Comparison of ENCODE assay signal across 13 cellular contexts in the genomic region with DNA sequence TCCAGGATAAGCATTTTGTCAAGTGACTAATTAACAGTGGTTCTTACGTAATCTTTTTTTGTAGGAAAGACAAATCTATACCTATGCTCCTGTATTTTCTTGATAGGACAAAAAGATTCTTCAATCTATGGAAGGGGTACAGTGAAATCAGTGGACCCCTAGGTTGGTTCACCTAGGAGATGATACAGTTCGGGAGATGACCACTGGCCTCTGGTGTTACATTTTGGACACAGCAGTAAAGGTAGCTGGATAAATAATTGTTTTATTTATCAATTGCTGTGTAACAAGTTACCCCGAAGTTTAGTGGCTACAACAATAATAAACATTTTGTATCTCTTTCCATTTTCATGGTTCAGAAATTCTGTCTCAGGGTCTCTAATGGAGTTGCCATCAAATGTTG.
DNase-seq lines count a peak whose midpoint lies in the region; ATAC-seq, FAIRE-seq and TF ChIP-seq lines count a peak whose summit lies in the region.
"Had no signal": no experiment of that assay in that cellular context is flagged by ENCODE, and none has a peak within 500 bp of the region (broad histone marks: within the 10 kb centered on the region; RNA-seq: fewer than 3 reads in every experiment).

No MANE protein-coding gene starts in this region.

- TF ChIP-seq RAD21 in H1 (IDR thresholded peaks at IDR 0.05 in 1 of 2, conservative IDR thresholded peaks at IDR 0.05 in 1 of 2; ENCODE audit: low read depth in 2 of 2, low read length in 2 of 2) = peak; percentile 87 to 88

- no peak overlapping the region for H3K9ac ChIP-seq in H1 (replicated peaks in 1 of 4; ENCODE audit: extremely low read depth in 1 of 4, low read depth in 3 of 4, low read length in 3 of 4)

- H3K27me3 ChIP-seq in H1 (replicated peaks in 1 of 4; ENCODE audit: control insufficient read depth in 3 of 4, extremely low read depth in 1 of 4, insufficient read depth in 3 of 4, low read length in 3 of 4) = no peaks in the 10 kb centered on the region
- H3K27me3 ChIP-seq: sigmoid colon had no signal

- no peaks in the 10 kb centered on the region for H3K4me1 Mint-ChIP-seq in nephron progenitor cell

- H3K4me1 ChIP-seq in H1 (replicated peaks in 1 of 4; ENCODE audit: control insufficient read depth in 3 of 4, insufficient read depth in 4 of 4, low read length in 3 of 4) = no peaks in the 10 kb centered on the region
- H3K4me1 ChIP-seq: sigmoid colon, SJCRH30 had no signal

- H3K4me2 ChIP-seq in H1 (ENCODE audit: insufficient read depth in 1 of 2, low read depth in 2 of 2, low read length in 2 of 2) = no peak overlapping the region

- H4K5ac ChIP-seq in H1 (ENCODE audit: insufficient read length, low read depth, low read length) = no peak overlapping the region

- no peaks in the 10 kb centered on the region for H3K36me3 Mint-ChIP-seq in nephron progenitor cell (ENCODE audit: low read depth)
- H3K36me3 Mint-ChIP-seq in activated naive CD4-positive, alpha-beta T cell treated with anti-CD3 and anti-CD28 coated beads, Interleukin-2, amount 50 U/mL, for 72 hours = peaks cover 0 to 5% of the 10 kb centered on the region in 2 donors

- no peaks in the 10 kb centered on the region for H4K20me1 ChIP-seq in H1 (replicated peaks in 1 of 2; ENCODE audit: control insufficient read depth in 1 of 2, insufficient read depth in 2 of 2, low read length in 2 of 2)

- H3K56ac ChIP-seq in H1 (replicated peaks; ENCODE audit: insufficient read length, low read depth, low read length) = no peak overlapping the region

- H4K91ac ChIP-seq in H1 (replicated peaks; ENCODE audit: insufficient read length, low read length) = no peak overlapping the region

- CTCF ChIA-PET in H1 (lab: Charles Lee; ENCODE audit: partially characterized antibody) = interaction anchor here (0.7 to 2.6 kb wide), 19 partner anchors 15 to 1240 kb away, joined by 3 to 10 read pairs (median 3); no protein-coding TSS in a partner anchor

- H2BK15ac ChIP-seq in H1 (ENCODE audit: low read length) = no peak overlapping the region

- H3K4me3 Mint-ChIP-seq in nephron progenitor cell = no peak overlapping the region

- no peak overlapping the region for H2AFZ ChIP-seq in H1 (ENCODE audit: low read length)

- no peak for FAIRE-seq in H1 (lab: Jason Lieb, UNC)
- FAIRE-seq: endometrium had no signal

- H3K4me3 ChIP-seq in H1 (ENCODE audit: extremely low read depth in 1 of 4, insufficient read depth in 2 of 4, low read depth in 3 of 4, low read length in 4 of 4) = no peak overlapping the region
- H3K4me3 ChIP-seq: sigmoid colon, SJCRH30 had no signal

- H3K4ac ChIP-seq in H1 (replicated peaks; ENCODE audit: insufficient read length, low read depth, low read length) = no peak overlapping the region

- H2BK5ac ChIP-seq in H1 (ENCODE audit: low read depth, low read length) = no peak overlapping the region

- no peaks in the 10 kb centered on the region for H3K9me3 ChIP-seq in H1 (ENCODE audit: insufficient read depth in 2 of 2, low read depth in 1 of 2, low read length in 1 of 2)
- H3K9me3 ChIP-seq: sigmoid colon, SJCRH30 had no signal

- no peak overlapping the region for H3K27ac ChIP-seq in H1 (ENCODE audit: low read depth, low read length)
- H3K27ac ChIP-seq: sigmoid colon, SJCRH30 had no signal

- H4K8ac ChIP-seq in H1 (ENCODE audit: extremely low read depth, insufficient read depth, low read length) = no peak overlapping the region

- H3K27ac Mint-ChIP-seq in nephron progenitor cell = no peak overlapping the region
- no peak overlapping the region for H3K27ac Mint-ChIP-seq in activated naive CD4-positive, alpha-beta T cell treated with anti-CD3 and anti-CD28 coated beads, Interleukin-2, amount 50 U/mL, for 72 hours

- no peak for ATAC-seq in activated naive CD4-positive, alpha-beta T cell treated with anti-CD3 and anti-CD28 coated beads, Interleukin-2, amount 50 U/mL, for 72 hours

- no peak for TF ChIP-seq POLR2A in H1 (IDR thresholded peaks at IDR 0.05; ENCODE audit: control extremely low read depth in 1 of 2, low read depth in 2 of 2, low read length in 2 of 2)

- H3K36me3 ChIP-seq in H1 (ENCODE audit: control insufficient read depth in 2 of 4, insufficient read depth in 4 of 4, low read length in 3 of 4) = no peaks in the 10 kb centered on the region
- H3K36me3 ChIP-seq: sigmoid colon, SJCRH30 had no signal

- no peaks in the 10 kb centered on the region for H3K79me2 ChIP-seq in H1 (ENCODE audit: control insufficient read depth in 1 of 2, insufficient read depth in 2 of 2, low read length in 2 of 2)

- no peaks in the 10 kb centered on the region for H3K27me3 Mint-ChIP-seq in nephron progenitor cell (ENCODE audit: low read depth, poor library complexity)

- H3K9me3 Mint-ChIP-seq in nephron progenitor cell = peaks cover 6% of the 10 kb centered on the region
- H3K9me3 Mint-ChIP-seq in activated naive CD4-positive, alpha-beta T cell treated with anti-CD3 and anti-CD28 coated beads, Interleukin-2, amount 50 U/mL, for 72 hours = peaks cover 0 to 8% of the 10 kb centered on the region in 2 donors

- H3K79me1 ChIP-seq in H1 (ENCODE audit: low read depth, low read length) = no peaks in the 10 kb centered on the region

- peak in 2 of 3 experiments; percentile 52; a peak in 3 of 4 replicates for TF ChIP-seq CTCF in H1 (IDR thresholded peaks at IDR 0.05; ENCODE audit: control extremely low read depth in 1 of 3, insufficient read depth in 1 of 3, low read depth in 1 of 3, low read length in 3 of 3)
- TF ChIP-seq CTCF in nephron progenitor cell (IDR thresholded peaks at IDR 0.05) = no peak

- DNase-seq in DMS53 treated with DMSO at 0.1 percent for 48 hours (lab: John Stamatoyannopoulos, UW; ENCODE audit: unreplicated experiment) (peak; percentile 24), NCI-H69 (lab: John Stamatoyannopoulos, UW) (peak; percentile 16), H1 (ENCODE audit: low read depth in 1 of 2, low spot score in 2 of 2) (no peak), myocyte (ENCODE audit: low read depth) (peak; percentile 12), nephron progenitor cell (no peak), amygdala (lab: John Stamatoyannopoulos, UW) (no peak)
- DNase-seq in activated naive CD4-positive, alpha-beta T cell treated with anti-CD3 and anti-CD28 coated beads, Interleukin-2, amount 50 U/mL, for 72 hours (ENCODE audit: low spot score in 2 of 2) = no peak
- no peak for DNase-seq in activated T-cell treated with anti-CD3 and anti-CD28 coated beads, Interleukin-2, amount 50 U/mL, for 1 hour
- DNase-seq: NCI-H524, sigmoid colon, SJCRH30, substantia nigra had no signal

- no peak for TF ChIP-seq EP300 in H1 (IDR thresholded peaks at IDR 0.05; ENCODE audit: borderline replicate concordance in 1 of 2, low read depth in 2 of 2, low read length in 2 of 2)

- no peaks in the 10 kb centered on the region for H3K23me2 ChIP-seq in H1 (ENCODE audit: low read depth, low read length)

- H3K23ac ChIP-seq in H1 (ENCODE audit: insufficient read length) = no peak overlapping the region

- no peak overlapping the region for H2BK20ac ChIP-seq in H1 (ENCODE audit: low read length)

- no peak overlapping the region for H3K14ac ChIP-seq in H1 (ENCODE audit: insufficient read length)

- 56% methylated on average over 3 of the region's 3 CpGs; no CpG with 5 or more reads in 1 of the 2 experiments for WGBS in H1 (ENCODE audit: extremely low coverage in 1 of 2, insufficient coverage in 1 of 2, insufficient read length in 1 of 2, insufficient replicate concordance in 2 of 2, low coverage in 1 of 2, low lambda C conversion rate in 2 of 2, missing lambda C conversion rate in 1 of 2), 2 experiments

- H3K18ac ChIP-seq in H1 (ENCODE audit: extremely low read depth, low read length) = no peak overlapping the region

- POLR2A ChIA-PET in H1 (lab: Charles Lee; ENCODE audit: partially characterized antibody) = no interaction called here

- no peak overlapping the region for H2AK5ac ChIP-seq in H1 (ENCODE audit: low read depth, low read length)

- H2BK120ac ChIP-seq in H1 (replicated peaks; ENCODE audit: low read depth, low read length) = no peak overlapping the region

- H2BK12ac ChIP-seq in H1 (ENCODE audit: low read depth, low read length) = no peak overlapping the region

TF ChIP-seq in H1, 55 proteins besides CTCF, POLR2A, EP300 and RAD21:
- TF ChIP-seq GABPA (IDR thresholded peaks at IDR 0.05; ENCODE audit: borderline replicate concordance, insufficient read depth, low read length) = no peak
- TF ChIP-seq CHD2 (IDR thresholded peaks at IDR 0.05; ENCODE audit: low read length) = no peak
- TF ChIP-seq CTBP2 (IDR thresholded peaks at IDR 0.05; ENCODE audit: borderline replicate concordance, insufficient read depth, insufficient read length, low read length) = no peak
- TF ChIP-seq BACH1 (IDR thresholded peaks at IDR 0.05; ENCODE audit: low read length) = no peak

Comparison
In these comparisons a context has a peak if more than half of its experiments do, and no peak if none do; other contexts are left out.
1. DNase-seq: peak in DMS53 treated with DMSO at 0.1 percent for 48 hours (single experiment), NCI-H69 (single experiment) and myocyte (single experiment); none in H1 (0 of 2), nephron progenitor cell (single experiment), activated naive CD4-positive, alpha-beta T cell treated with anti-CD3 and anti-CD28 coated beads, Interleukin-2, amount 50 U/mL, for 72 hours (0 of 2), activated T-cell treated with anti-CD3 and anti-CD28 coated beads, Interleukin-2, amount 50 U/mL, for 1 hour (single experiment) and amygdala (0 of 56).